In the genomic region with DNA sequence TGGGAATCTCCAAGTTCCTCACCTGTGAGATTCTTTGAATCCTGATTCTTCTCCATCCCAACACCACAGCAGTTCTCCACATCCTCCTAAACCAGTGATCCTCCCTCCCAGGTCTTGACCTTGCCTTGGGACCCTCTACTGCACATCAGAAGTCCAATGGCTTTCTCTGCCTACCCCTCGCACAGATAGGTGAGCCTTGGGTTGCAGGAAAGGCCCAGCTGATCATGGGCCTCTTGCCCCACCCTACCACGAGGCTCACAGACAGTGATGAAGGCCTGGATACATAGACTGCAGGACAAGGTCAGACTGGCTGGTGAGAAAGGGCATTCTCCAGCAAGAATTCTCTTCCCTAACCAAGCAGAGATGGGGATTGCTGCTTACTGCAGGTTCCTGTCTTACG, we compare ENCODE assay signal across 1 cellular context.
TF ChIP-seq lines count a peak whose summit lies in the region.

No MANE protein-coding gene starts in this region.

TF ChIP-seq in HepG2, 621 proteins besides CTCF, POLR2A, EP300 and RAD21:
- TF ChIP-seq ZNF17 (CRISPR knock-in tag; IDR thresholded peaks at IDR 0.05) (no peak), ZFX (CRISPR knock-in tag; IDR thresholded peaks at IDR 0.05; ENCODE audit: low read depth) (peak; percentile 67; the same call in 1 of the 2 replicates), CCDC6 (CRISPR knock-in tag; IDR thresholded peaks at IDR 0.05) (no peak), ZNF350 (CRISPR knock-in tag; IDR thresholded peaks at IDR 0.05; ENCODE audit: borderline replicate concordance, low read depth) (0 out of 2 replicates have a peak, but pooled peaks have one; percentile 6), ESRRA (CRISPR knock-in tag; IDR thresholded peaks at IDR 0.05; ENCODE audit: low read depth) (peak; percentile 46; the same call in 1 of the 2 replicates), KMT2A (CRISPR knock-in tag; IDR thresholded peaks at IDR 0.05) (0 out of 2 replicates have a peak, but pooled peaks have one; percentile 35), SAP130 (CRISPR knock-in tag; IDR thresholded peaks at IDR 0.05; ENCODE audit: low read depth) (0 out of 2 replicates have a peak, but pooled peaks have one; percentile 17), ZNF614 (CRISPR knock-in tag; IDR thresholded peaks at IDR 0.05; ENCODE audit: borderline replicate concordance) (peak; percentile 35; the same call in 1 of the 2 replicates), ZNF607 (CRISPR knock-in tag; IDR thresholded peaks at IDR 0.05; ENCODE audit: borderline replicate concordance) (no peak), KLF11 (CRISPR knock-in tag; IDR thresholded peaks at IDR 0.05) (peak; percentile 15; the same call in 1 of the 2 replicates)
- TF ChIP-seq, protein P1, sequence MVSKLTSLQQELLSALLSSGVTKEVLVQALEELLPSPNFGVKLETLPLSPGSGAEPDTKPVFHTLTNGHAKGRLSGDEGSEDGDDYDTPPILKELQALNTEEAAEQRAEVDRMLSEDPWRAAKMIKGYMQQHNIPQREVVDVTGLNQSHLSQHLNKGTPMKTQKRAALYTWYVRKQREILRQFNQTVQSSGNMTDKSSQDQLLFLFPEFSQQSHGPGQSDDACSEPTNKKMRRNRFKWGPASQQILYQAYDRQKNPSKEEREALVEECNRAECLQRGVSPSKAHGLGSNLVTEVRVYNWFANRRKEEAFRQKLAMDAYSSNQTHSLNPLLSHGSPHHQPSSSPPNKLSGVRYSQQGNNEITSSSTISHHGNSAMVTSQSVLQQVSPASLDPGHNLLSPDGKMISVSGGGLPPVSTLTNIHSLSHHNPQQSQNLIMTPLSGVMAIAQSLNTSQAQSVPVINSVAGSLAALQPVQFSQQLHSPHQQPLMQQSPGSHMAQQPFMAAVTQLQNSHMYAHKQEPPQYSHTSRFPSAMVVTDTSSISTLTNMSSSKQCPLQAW (CRISPR knock-in tag; IDR thresholded peaks at IDR 0.05), result 0 out of 2 replicates have a peak, but pooled peaks have one; percentile 3
- TF ChIP-seq, protein P2, sequence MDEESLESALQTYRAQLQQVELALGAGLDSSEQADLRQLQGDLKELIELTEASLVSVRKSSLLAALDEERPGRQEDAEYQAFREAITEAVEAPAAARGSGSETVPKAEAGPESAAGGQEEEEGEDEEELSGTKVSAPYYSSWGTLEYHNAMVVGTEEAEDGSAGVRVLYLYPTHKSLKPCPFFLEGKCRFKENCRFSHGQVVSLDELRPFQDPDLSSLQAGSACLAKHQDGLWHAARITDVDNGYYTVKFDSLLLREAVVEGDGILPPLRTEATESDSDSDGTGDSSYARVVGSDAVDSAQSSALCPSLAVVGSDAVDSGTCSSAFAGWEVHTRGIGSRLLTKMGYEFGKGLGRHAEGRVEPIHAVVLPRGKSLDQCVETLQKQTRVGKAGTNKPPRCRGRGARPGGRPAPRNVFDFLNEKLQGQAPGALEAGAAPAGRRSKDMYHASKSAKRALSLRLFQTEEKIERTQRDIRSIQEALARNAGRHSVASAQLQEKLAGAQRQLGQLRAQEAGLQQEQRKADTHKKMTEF (CRISPR knock-in tag; IDR thresholded peaks at IDR 0.05), result no peak
- TF ChIP-seq, protein P3, sequence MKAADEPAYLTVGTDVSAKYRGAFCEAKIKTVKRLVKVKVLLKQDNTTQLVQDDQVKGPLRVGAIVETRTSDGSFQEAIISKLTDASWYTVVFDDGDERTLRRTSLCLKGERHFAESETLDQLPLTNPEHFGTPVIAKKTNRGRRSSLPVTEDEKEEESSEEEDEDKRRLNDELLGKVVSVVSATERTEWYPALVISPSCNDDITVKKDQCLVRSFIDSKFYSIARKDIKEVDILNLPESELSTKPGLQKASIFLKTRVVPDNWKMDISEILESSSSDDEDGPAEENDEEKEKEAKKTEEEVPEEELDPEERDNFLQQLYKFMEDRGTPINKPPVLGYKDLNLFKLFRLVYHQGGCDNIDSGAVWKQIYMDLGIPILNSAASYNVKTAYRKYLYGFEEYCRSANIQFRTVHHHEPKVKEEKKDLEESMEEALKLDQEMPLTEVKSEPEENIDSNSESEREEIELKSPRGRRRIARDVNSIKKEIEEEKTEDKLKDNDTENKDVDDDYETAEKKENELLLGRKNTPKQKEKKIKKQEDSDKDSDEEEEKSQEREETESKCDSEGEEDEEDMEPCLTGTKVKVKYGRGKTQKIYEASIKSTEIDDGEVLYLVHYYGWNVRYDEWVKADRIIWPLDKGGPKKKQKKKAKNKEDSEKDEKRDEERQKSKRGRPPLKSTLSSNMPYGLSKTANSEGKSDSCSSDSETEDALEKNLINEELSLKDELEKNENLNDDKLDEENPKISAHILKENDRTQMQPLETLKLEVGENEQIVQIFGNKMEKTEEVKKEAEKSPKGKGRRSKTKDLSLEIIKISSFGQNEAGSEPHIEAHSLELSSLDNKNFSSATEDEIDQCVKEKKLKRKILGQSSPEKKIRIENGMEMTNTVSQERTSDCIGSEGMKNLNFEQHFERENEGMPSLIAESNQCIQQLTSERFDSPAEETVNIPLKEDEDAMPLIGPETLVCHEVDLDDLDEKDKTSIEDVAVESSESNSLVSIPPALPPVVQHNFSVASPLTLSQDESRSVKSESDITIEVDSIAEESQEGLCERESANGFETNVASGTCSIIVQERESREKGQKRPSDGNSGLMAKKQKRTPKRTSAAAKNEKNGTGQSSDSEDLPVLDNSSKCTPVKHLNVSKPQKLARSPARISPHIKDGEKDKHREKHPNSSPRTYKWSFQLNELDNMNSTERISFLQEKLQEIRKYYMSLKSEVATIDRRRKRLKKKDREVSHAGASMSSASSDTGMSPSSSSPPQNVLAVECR (CRISPR knock-in tag; IDR thresholded peaks at IDR 0.05; ENCODE audit: borderline replicate concordance), result peak; percentile 25; the same call in 1 of the 2 replicates
- TF ChIP-seq, protein P4, sequence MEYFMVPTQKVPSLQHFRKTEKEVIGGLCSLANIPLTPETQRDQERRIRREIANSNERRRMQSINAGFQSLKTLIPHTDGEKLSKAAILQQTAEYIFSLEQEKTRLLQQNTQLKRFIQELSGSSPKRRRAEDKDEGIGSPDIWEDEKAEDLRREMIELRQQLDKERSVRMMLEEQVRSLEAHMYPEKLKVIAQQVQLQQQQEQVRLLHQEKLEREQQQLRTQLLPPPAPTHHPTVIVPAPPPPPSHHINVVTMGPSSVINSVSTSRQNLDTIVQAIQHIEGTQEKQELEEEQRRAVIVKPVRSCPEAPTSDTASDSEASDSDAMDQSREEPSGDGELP (IDR thresholded peaks at IDR 0.05; ENCODE audit: borderline replicate concordance, low read depth), result peak; percentile 71; the same call in 1 of the 2 replicates
TF ChIP-seq in HepG2: peak in this region for 10.
